22 cellular contexts compared by ENCODE assay signal in genomic region chr18:10949655-10950054, GRCh38.
DNase-seq lines count a peak whose midpoint lies in the region; ATAC-seq, FAIRE-seq and TF ChIP-seq lines count a peak whose summit lies in the region.
"Had no signal": no experiment of that assay in that cellular context is flagged by ENCODE, and none has a peak within 500 bp of the region (broad histone marks: within the 10 kb centered on the region; RNA-seq: fewer than 3 reads in every experiment).

No MANE protein-coding gene starts in this region.

- CTCF ChIA-PET in IMR-90 (lab: Yijun Ruan, JAX), result no interaction called here

- H3K4me1 ChIP-seq in IMR-90 (ENCODE audit: control insufficient read depth, insufficient read depth, low read length), result no peaks in the 10 kb centered on the region
- peaks cover 64% of the 10 kb centered on the region for H3K4me1 ChIP-seq in OCI-LY1 (ENCODE audit: insufficient read depth, low read length, severe bottlenecking)
- H3K4me1 ChIP-seq: Peyer's patch had no signal

- H3K56ac ChIP-seq in IMR-90 (ENCODE audit: extremely low read depth, insufficient read depth, low read length), result no peak overlapping the region

- H2BK5ac ChIP-seq in IMR-90 (ENCODE audit: low read depth, low read length, poor library complexity, severe bottlenecking), result no peak overlapping the region

- no peak overlapping the region for H4K5ac ChIP-seq in IMR-90 (ENCODE audit: low read depth, low read length)

- H3K4me3 ChIP-seq in GM06990 (replicated peaks; ENCODE audit: low read depth, low read length), result peak overlapping the region; percentile 43
- no peak overlapping the region for H3K4me3 ChIP-seq in IMR-90 (ENCODE audit: insufficient read depth, low read depth, low read length)
- peak overlapping the region; percentile 57 for H3K4me3 ChIP-seq in OCI-LY1 (ENCODE audit: low read depth, low read length, poor library complexity, severe bottlenecking)
- H3K4me3 ChIP-seq: BLaER1 treated with 17β-estradiol and CSF1 and Interleukin-3, amounts not matched to agents 10 nM and 100 nM; GM23248; MG63; Peyer's patch had no signal

- TF ChIP-seq CTCF in GM06990 (IDR thresholded peaks at IDR 0.05; ENCODE audit: insufficient read depth, low read length, poor library complexity, severe bottlenecking), result no peak
- no peak for TF ChIP-seq CTCF in IMR-90 (conservative IDR thresholded peaks at IDR 0.05; ENCODE audit: low read depth, low read length)
- no peak for TF ChIP-seq CTCF in OCI-LY1 (IDR thresholded peaks at IDR 0.05; ENCODE audit: low read length)

- ATAC-seq in IMR-90 (ENCODE audit: low read depth), result no peak
- ATAC-seq: HCT116, SK-N-SH treated with all-trans-retinoic acid at 6 μM for 48 hours had no signal

- H3K27ac ChIP-seq in IMR-90 (ENCODE audit: insufficient read depth, low read length) (no peak overlapping the region), OCI-LY1 (ENCODE audit: low read depth, low read length, poor library complexity, severe bottlenecking) (peak overlapping the region; percentile 97)
- H3K27ac ChIP-seq: BLaER1 treated with 17β-estradiol and CSF1 and Interleukin-3, amounts not matched to agents 10 nM and 100 nM; GM23248; Peyer's patch had no signal

- no peaks in the 10 kb centered on the region for H3K79me2 ChIP-seq in OCI-LY1 (ENCODE audit: insufficient read depth, low read length)

- H3K9me3 ChIP-seq in IMR-90 (ENCODE audit: control insufficient read depth, insufficient read depth, low read length) (peaks cover 11% of the 10 kb centered on the region), OCI-LY1 (ENCODE audit: low read length) (peaks cover 23% of the 10 kb centered on the region)

- FAIRE-seq in RCC 7860 (lab: Jason Lieb, UNC), result no peak
- FAIRE-seq: A204.1 had no signal

- no peak overlapping the region for H2BK20ac ChIP-seq in IMR-90 (ENCODE audit: low read depth, low read length)

- no TSS peak for BruUV-seq in IMR-90 (replicated peaks; lab: Mats Ljungman, UMichigan)

- in situ Hi-C loops in IMR-90 (cut with MboI; ENCODE audit: low sequenced_read_pairs), result no loop called here

- no peak overlapping the region for H2AK9ac ChIP-seq in IMR-90 (replicated peaks; ENCODE audit: low read depth, low read length, poor library complexity)

- DNase-seq in GM06990 (ENCODE audit: extremely low read depth, insufficient read length) (no peak), IMR-90 (peak; percentile 2), amniotic epithelial cell (ENCODE audit: low read depth) (peak; percentile 75), germinal center (ENCODE audit: low spot score) (no peak), glomerular visceral epithelial cell (ENCODE audit: extremely low spot score) (no peak), RCC 7860 (ENCODE audit: low spot score) (no peak)
- DNase-seq in NK-92 treated with Interleukin-12 subunit alpha and Interleukin-12 subunit beta, amount 100 ng/mL, for 24 hours (lab: John Stamatoyannopoulos, UW), result no peak
- DNase-seq: GF-D8, GM23248, KG1, MG63, NCI-H1436, NCI-H2029 treated with DMSO at 0.1 percent for 48 hours, NCI-H510A, NCI-H774, Peyer's patch, SHP77 treated with DMSO at 0.1 percent for 48 hours had no signal

- H4K8ac ChIP-seq in IMR-90 (ENCODE audit: low read depth in 2 of 2, low read length in 2 of 2), result no peak overlapping the region

- H2BK15ac ChIP-seq in IMR-90 (ENCODE audit: low read depth, low read length), result no peak overlapping the region

- no peak for TF ChIP-seq POLR2A in IMR-90 (IDR thresholded peaks at IDR 0.05; ENCODE audit: low read depth, low read length)

- H3K4me2 ChIP-seq in IMR-90 (ENCODE audit: low read depth, low read length) (no peak overlapping the region), OCI-LY1 (ENCODE audit: low read length) (peak overlapping the region; percentile 60)
- H3K4me2 ChIP-seq: BLaER1 treated with 17β-estradiol and CSF1 and Interleukin-3, amounts not matched to agents 10 nM and 100 nM had no signal

- no peak overlapping the region for H4K91ac ChIP-seq in IMR-90 (ENCODE audit: insufficient read depth, low read depth, low read length)

- no peak overlapping the region for H2AK5ac ChIP-seq in IMR-90 (ENCODE audit: low read depth, low read length)

- peaks cover 2% of the 10 kb centered on the region; the same call in 1 of the 2 replicates for H3K36me3 ChIP-seq in GM06990 (ENCODE audit: control insufficient read depth, insufficient read depth, low read length)
- no peaks in the 10 kb centered on the region; the same call in 1 of the 2 replicates for H3K36me3 ChIP-seq in IMR-90 (ENCODE audit: control insufficient read depth, insufficient read depth, low read length)
- H3K36me3 ChIP-seq in OCI-LY1 (ENCODE audit: insufficient read depth, low read length), result peaks cover 4% of the 10 kb centered on the region; the same call in 1 of the 2 replicates
- H3K36me3 ChIP-seq: BLaER1 treated with 17β-estradiol and CSF1 and Interleukin-3, amounts not matched to agents 10 nM and 100 nM; Peyer's patch had no signal

- no peak overlapping the region for H2AFZ ChIP-seq in IMR-90 (replicated peaks; ENCODE audit: low read length, poor library complexity)
- no peak overlapping the region for H2AFZ ChIP-seq in OCI-LY1 (ENCODE audit: low read length)
- H2AFZ ChIP-seq: GM23248 had no signal

- H3K9ac ChIP-seq in IMR-90 (ENCODE audit: low read depth, low read length), result no peak overlapping the region
- peak overlapping the region; percentile 71 for H3K9ac ChIP-seq in OCI-LY1 (ENCODE audit: low read length)
- H3K9ac ChIP-seq: BLaER1 treated with 17β-estradiol and CSF1 and Interleukin-3, amounts not matched to agents 10 nM and 100 nM; GM23248 had no signal

- H3K23ac ChIP-seq in IMR-90 (ENCODE audit: low read depth, low read length), result no peak overlapping the region

- H3K79me1 ChIP-seq in IMR-90 (ENCODE audit: low read depth in 1 of 2, low read length in 2 of 2), result no peaks in the 10 kb centered on the region

- no peaks in the 10 kb centered on the region for H3K9me2 ChIP-seq in OCI-LY1 (ENCODE audit: low read depth, low read length)

- no peak overlapping the region for H3K14ac ChIP-seq in IMR-90 (replicated peaks; ENCODE audit: low read depth, low read length)

- no peak overlapping the region for H3K18ac ChIP-seq in IMR-90 (ENCODE audit: low read depth, low read length)

- H3F3A ChIP-seq in OCI-LY1 (ENCODE audit: insufficient read depth, low read length), result no peaks in the 10 kb centered on the region

- H3K27me3 ChIP-seq in GM06990 (replicated peaks; ENCODE audit: control insufficient read depth, insufficient read depth, low read length) (no peaks in the 10 kb centered on the region), IMR-90 (ENCODE audit: control insufficient read depth, insufficient read depth, low read length) (no peaks in the 10 kb centered on the region), OCI-LY1 (ENCODE audit: insufficient read depth, low read length) (no peaks in the 10 kb centered on the region)
- H3K27me3 ChIP-seq: BLaER1 treated with 17β-estradiol and CSF1 and Interleukin-3, amounts not matched to agents 10 nM and 100 nM; MG63; Peyer's patch had no signal

- POLR2A ChIA-PET in IMR-90 (lab: Charles Lee; ENCODE audit: unreplicated experiment), result no interaction called here

- no peak overlapping the region for H3K4ac ChIP-seq in IMR-90 (ENCODE audit: low read depth, low read length)

- intact Hi-C loops in IMR-90 (cut with micrococcal nuclease), result loop anchor here (10.0 kb wide), 1 partner anchor 75 kb away; no protein-coding TSS in a partner anchor

- dilution Hi-C loops in IMR-90 (cut with HindIII; ENCODE audit: low sequenced_read_pairs, unreplicated experiment), result no loop called here

- H3K9me1 ChIP-seq in IMR-90 (ENCODE audit: insufficient read depth, low read length), result 0 out of 2 replicates have a peak, but pooled peaks cover 4% of the 10 kb centered on the region

- H2BK120ac ChIP-seq in IMR-90 (ENCODE audit: low read depth, low read length), result no peak overlapping the region

- WGBS in IMR-90 (ENCODE audit: extremely low coverage in 2 of 2, insufficient read length in 1 of 2), 2 experiments, result no CpG with 5 or more reads among the region's 1 CpG

- no peaks in the 10 kb centered on the region for H4K20me1 ChIP-seq in IMR-90 (ENCODE audit: insufficient read depth, low read length)
- no peaks in the 10 kb centered on the region for H4K20me1 ChIP-seq in OCI-LY1 (ENCODE audit: insufficient read depth, low read length)
- H4K20me1 ChIP-seq: BLaER1 treated with 17β-estradiol and CSF1 and Interleukin-3, amounts not matched to agents 10 nM and 100 nM had no signal

- no peak for TF ChIP-seq RAD21 in IMR-90 (IDR thresholded peaks at IDR 0.05; ENCODE audit: low read length)

TF ChIP-seq in IMR-90, 13 proteins besides CTCF, POLR2A, EP300 and RAD21:
- TF ChIP-seq FOS (IDR thresholded peaks at IDR 0.05; ENCODE audit: low read depth, low read length) (no peak), MAFK (IDR thresholded peaks at IDR 0.05; ENCODE audit: low read depth, low read length) (no peak), NFE2L2 (IDR thresholded peaks at IDR 0.05; ENCODE audit: low read depth, low read length) (no peak), MAZ (IDR thresholded peaks at IDR 0.05; ENCODE audit: borderline replicate concordance, low read depth, low read length) (no peak), ELK1 (IDR thresholded peaks at IDR 0.05; ENCODE audit: borderline replicate concordance, low read depth, low read length) (no peak), MXI1 (IDR thresholded peaks at IDR 0.05; ENCODE audit: borderline replicate concordance, low read depth, low read length) (no peak), RCOR1 (IDR thresholded peaks at IDR 0.05; ENCODE audit: insufficient replicate concordance, low read length) (no peak), BHLHE40 (IDR thresholded peaks at IDR 0.05; ENCODE audit: low read depth, low read length) (no peak), CHD1 (IDR thresholded peaks at IDR 0.05; ENCODE audit: low read depth, low read length) (no peak), CEBPB (IDR thresholded peaks at IDR 0.05; ENCODE audit: low read depth, low read length) (no peak)

Comparison
In these comparisons a context has a peak if more than half of its experiments do, and no peak if none do; other contexts are left out.
1. DNase-seq: peak in IMR-90 (single experiment) and amniotic epithelial cell (single experiment); none in GM06990 (single experiment), NK-92 treated with Interleukin-12 subunit alpha and Interleukin-12 subunit beta, amount 100 ng/mL, for 24 hours (single experiment), germinal center (single experiment), glomerular visceral epithelial cell (single experiment) and RCC 7860 (single experiment).